1 cellular context compared by ENCODE assay signal in the genomic region with DNA sequence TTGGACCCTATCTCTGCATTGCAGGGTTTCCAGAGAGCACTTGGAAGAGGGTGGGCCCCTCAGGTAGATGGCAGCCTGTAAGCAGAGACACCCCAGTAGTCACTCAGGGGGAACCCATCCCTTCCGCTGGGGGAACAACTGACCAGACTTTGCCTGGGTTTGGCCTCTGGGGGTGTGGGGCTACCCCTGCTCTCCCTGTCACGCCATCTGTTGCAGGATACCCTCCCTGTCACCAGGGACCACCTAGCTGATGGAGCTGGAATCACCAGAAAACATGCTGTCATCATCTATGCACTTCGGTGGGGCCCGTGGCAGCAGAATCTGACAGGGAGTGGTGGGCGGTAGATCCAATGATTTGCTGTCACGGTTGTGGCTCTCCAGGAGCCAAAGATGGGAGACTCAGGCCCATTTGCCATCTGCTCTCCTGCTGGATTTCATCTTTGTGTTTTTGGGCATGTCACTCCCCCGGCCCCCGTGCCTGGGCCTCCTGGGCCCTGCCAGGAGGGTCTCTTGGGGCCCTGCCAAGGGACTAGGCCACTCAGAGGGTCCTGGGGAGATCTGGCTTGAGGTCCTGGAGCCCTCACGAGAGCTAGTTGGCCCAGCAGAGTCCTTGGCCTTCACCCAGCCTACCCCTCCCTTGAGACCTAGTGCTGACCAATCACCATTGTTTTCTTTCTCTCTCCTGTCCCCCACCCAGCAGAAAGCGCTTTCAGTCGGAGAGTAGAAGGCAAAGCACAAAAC.
TF ChIP-seq lines count a peak whose summit lies in the region.

No MANE protein-coding gene starts in this region.

TF ChIP-seq in GM23338, 12 proteins besides CTCF, POLR2A, EP300 and RAD21:
- TF ChIP-seq, protein P1, sequence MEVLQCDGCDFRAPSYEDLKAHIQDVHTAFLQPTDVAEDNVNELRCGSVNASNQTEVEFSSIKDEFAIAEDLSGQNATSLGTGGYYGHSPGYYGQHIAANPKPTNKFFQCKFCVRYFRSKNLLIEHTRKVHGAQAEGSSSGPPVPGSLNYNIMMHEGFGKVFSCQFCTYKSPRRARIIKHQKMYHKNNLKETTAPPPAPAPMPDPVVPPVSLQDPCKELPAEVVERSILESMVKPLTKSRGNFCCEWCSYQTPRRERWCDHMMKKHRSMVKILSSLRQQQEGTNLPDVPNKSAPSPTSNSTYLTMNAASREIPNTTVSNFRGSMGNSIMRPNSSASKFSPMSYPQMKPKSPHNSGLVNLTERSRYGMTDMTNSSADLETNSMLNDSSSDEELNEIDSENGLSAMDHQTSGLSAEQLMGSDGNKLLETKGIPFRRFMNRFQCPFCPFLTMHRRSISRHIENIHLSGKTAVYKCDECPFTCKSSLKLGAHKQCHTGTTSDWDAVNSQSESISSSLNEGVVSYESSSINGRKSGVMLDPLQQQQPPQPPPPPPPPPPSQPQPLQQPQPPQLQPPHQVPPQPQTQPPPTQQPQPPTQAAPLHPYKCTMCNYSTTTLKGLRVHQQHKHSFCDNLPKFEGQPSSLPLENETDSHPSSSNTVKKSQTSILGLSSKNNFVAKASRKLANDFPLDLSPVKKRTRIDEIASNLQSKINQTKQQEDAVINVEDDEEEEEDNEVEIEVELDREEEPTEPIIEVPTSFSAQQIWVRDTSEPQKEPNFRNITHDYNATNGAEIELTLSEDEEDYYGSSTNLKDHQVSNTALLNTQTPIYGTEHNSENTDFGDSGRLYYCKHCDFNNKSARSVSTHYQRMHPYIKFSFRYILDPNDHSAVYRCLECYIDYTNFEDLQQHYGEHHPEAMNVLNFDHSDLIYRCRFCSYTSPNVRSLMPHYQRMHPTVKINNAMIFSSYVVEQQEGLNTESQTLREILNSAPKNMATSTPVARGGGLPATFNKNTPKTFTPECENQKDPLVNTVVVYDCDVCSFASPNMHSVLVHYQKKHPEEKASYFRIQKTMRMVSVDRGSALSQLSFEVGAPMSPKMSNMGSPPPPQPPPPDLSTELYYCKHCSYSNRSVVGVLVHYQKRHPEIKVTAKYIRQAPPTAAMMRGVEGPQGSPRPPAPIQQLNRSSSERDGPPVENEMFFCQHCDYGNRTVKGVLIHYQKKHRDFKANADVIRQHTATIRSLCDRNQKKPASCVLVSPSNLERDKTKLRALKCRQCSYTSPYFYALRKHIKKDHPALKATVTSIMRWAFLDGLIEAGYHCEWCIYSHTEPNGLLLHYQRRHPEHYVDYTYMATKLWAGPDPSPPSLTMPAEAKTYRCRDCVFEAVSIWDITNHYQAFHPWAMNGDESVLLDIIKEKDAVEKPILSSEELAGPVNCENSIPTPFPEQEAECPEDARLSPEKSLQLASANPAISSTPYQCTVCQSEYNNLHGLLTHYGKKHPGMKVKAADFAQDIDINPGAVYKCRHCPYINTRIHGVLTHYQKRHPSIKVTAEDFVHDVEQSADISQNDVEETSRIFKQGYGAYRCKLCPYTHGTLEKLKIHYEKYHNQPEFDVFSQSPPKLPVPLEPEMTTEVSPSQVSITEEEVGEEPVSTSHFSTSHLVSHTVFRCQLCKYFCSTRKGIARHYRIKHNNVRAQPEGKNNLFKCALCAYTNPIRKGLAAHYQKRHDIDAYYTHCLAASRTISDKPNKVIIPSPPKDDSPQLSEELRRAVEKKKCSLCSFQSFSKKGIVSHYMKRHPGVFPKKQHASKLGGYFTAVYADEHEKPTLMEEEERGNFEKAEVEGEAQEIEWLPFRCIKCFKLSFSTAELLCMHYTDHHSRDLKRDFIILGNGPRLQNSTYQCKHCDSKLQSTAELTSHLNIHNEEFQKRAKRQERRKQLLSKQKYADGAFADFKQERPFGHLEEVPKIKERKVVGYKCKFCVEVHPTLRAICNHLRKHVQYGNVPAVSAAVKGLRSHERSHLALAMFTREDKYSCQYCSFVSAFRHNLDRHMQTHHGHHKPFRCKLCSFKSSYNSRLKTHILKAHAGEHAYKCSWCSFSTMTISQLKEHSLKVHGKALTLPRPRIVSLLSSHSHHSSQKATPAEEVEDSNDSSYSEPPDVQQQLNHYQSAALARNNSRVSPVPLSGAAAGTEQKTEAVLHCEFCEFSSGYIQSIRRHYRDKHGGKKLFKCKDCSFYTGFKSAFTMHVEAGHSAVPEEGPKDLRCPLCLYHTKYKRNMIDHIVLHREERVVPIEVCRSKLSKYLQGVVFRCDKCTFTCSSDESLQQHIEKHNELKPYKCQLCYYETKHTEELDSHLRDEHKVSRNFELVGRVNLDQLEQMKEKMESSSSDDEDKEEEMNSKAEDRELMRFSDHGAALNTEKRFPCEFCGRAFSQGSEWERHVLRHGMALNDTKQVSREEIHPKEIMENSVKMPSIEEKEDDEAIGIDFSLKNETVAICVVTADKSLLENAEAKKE (CRISPR knock-in tag; IDR thresholded peaks at IDR 0.05), result no peak
- TF ChIP-seq, protein P2, sequence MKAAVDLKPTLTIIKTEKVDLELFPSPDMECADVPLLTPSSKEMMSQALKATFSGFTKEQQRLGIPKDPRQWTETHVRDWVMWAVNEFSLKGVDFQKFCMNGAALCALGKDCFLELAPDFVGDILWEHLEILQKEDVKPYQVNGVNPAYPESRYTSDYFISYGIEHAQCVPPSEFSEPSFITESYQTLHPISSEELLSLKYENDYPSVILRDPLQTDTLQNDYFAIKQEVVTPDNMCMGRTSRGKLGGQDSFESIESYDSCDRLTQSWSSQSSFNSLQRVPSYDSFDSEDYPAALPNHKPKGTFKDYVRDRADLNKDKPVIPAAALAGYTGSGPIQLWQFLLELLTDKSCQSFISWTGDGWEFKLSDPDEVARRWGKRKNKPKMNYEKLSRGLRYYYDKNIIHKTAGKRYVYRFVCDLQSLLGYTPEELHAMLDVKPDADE (IDR thresholded peaks at IDR 0.05), result no peak
- TF ChIP-seq POLR2AphosphoS5 (IDR thresholded peaks at IDR 0.05; ENCODE audit: low read depth), result no peak
- TF ChIP-seq STAT1 (IDR thresholded peaks at IDR 0.05; ENCODE audit: unreplicated experiment), result no peak
- TF ChIP-seq EZH2phosphoT487 (IDR thresholded peaks at IDR 0.05; ENCODE audit: unreplicated experiment), result no peak
- no peak for TF ChIP-seq NANOG (IDR thresholded peaks at IDR 0.05; ENCODE audit: borderline replicate concordance)
- no peak for TF ChIP-seq EZH2 (IDR thresholded peaks at IDR 0.05; ENCODE audit: low read depth, unreplicated experiment)
- TF ChIP-seq, protein P3, sequence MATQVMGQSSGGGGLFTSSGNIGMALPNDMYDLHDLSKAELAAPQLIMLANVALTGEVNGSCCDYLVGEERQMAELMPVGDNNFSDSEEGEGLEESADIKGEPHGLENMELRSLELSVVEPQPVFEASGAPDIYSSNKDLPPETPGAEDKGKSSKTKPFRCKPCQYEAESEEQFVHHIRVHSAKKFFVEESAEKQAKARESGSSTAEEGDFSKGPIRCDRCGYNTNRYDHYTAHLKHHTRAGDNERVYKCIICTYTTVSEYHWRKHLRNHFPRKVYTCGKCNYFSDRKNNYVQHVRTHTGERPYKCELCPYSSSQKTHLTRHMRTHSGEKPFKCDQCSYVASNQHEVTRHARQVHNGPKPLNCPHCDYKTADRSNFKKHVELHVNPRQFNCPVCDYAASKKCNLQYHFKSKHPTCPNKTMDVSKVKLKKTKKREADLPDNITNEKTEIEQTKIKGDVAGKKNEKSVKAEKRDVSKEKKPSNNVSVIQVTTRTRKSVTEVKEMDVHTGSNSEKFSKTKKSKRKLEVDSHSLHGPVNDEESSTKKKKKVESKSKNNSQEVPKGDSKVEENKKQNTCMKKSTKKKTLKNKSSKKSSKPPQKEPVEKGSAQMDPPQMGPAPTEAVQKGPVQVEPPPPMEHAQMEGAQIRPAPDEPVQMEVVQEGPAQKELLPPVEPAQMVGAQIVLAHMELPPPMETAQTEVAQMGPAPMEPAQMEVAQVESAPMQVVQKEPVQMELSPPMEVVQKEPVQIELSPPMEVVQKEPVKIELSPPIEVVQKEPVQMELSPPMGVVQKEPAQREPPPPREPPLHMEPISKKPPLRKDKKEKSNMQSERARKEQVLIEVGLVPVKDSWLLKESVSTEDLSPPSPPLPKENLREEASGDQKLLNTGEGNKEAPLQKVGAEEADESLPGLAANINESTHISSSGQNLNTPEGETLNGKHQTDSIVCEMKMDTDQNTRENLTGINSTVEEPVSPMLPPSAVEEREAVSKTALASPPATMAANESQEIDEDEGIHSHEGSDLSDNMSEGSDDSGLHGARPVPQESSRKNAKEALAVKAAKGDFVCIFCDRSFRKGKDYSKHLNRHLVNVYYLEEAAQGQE (IDR thresholded peaks at IDR 0.05; ENCODE audit: unreplicated experiment), result no peak
- no peak for TF ChIP-seq ZNF114 (CRISPR knock-in tag; IDR thresholded peaks at IDR 0.05)
- no peak for TF ChIP-seq JUNB (IDR thresholded peaks at IDR 0.05; ENCODE audit: unreplicated experiment)
- no peak for TF ChIP-seq ZNF331 (CRISPR knock-in tag; IDR thresholded peaks at IDR 0.05; ENCODE audit: low read depth)
